Comparison of ENCODE assay signal across 8 cellular contexts in genomic region chr10:70461397-70462348, GRCh38. TPM values are rescaled to one million over a fixed set of nuclear protein-coding genes. Genes with fewer than 3 reads are reported as not detected.
DNase-seq lines count a peak whose midpoint lies in the region; ATAC-seq and TF ChIP-seq lines count a peak whose summit lies in the region.

No MANE protein-coding gene starts in this region.

- no peak overlapping the region for H3K9ac ChIP-seq in HCT116 (ENCODE audit: low read length)

- H3K9me3 ChIP-seq in HCT116 (ENCODE audit: control insufficient read depth in 1 of 2, insufficient read depth in 1 of 2, low read depth in 1 of 2, low read length in 2 of 2): no peaks in the 10 kb centered on the region

- no peaks in the 10 kb centered on the region for H3K79me2 ChIP-seq in HCT116 (ENCODE audit: insufficient read depth, low read length)

- peaks cover 31 to 54% of the 10 kb centered on the region in 2 experiments for H3K4me1 ChIP-seq in HCT116 (ENCODE audit: control insufficient read depth in 1 of 2, insufficient read depth in 2 of 2, low read length in 2 of 2)

- no peaks in the 10 kb centered on the region for H3K36me3 ChIP-seq in HCT116 (ENCODE audit: control insufficient read depth in 1 of 2, insufficient read depth in 2 of 2, low read length in 2 of 2)

- peak; percentile 58 for DNase-seq in DMS114 treated with DMSO at 0.1 percent for 48 hours (lab: John Stamatoyannopoulos, UW; ENCODE audit: unreplicated experiment)
- DNase-seq in HCT116 (ENCODE audit: low read depth, low spot score): peak; percentile 67
- DNase-seq in iris pigment epithelial cell (ENCODE audit: low read depth): peak; percentile 54
- peak; percentile 46 for DNase-seq in stimulated activated CD4-positive, alpha-beta T cell treated with anti-CD3 and anti-CD28 coated beads, Interleukin-4, amount 100 ng/mL, for 1 hour

- H2AFZ ChIP-seq in HCT116 (ENCODE audit: low read depth, low read length, poor library complexity, severe bottlenecking): no peak overlapping the region

- no peaks in the 10 kb centered on the region for H3K36me3 Mint-ChIP-seq in brain

- TF ChIP-seq RAD21 in HCT116 (IDR thresholded peaks at IDR 0.05; ENCODE audit: low read depth): peak; percentile 99

- no TSS peak for BruUV-seq in HCT116 (replicated peaks; lab: Mats Ljungman, UMichigan)

- H3K27ac Mint-ChIP-seq in brain: peak overlapping the region; percentile 85 to 94 (median 88)

- intact Hi-C loops in HCT116 (cut with micrococcal nuclease): loop anchor here (1.0 to 5.0 kb wide), 4 partner anchors 76 to 421 kb away; partner anchors contain the start of gene SGPL1

- CTCF ChIA-PET in HCT116 (lab: Charles Lee): interaction anchor here (0.6 to 2.6 kb wide), 17 partner anchors 10 to 297 kb away, joined by 3 to 21 read pairs (median 4); no protein-coding TSS in a partner anchor

- H3K9me3 Mint-ChIP-seq in brain: peaks cover 0 to 2% (median 0%) of the 10 kb centered on the region in 5 experiments

- peaks cover 35% of the 10 kb centered on the region for H3K27me3 Mint-ChIP-seq in brain

- H3K27me3 ChIP-seq in HCT116 (ENCODE audit: insufficient read depth, low read length): no peaks in the 10 kb centered on the region

- H3K9me2 ChIP-seq in HCT116 (ENCODE audit: insufficient read depth): no peaks in the 10 kb centered on the region

- peak overlapping the region in 1 of 5 experiments; percentile 39 for H3K4me3 Mint-ChIP-seq in brain

- no peak for TF ChIP-seq POLR2A in HCT116 (IDR thresholded peaks at IDR 0.05; ENCODE audit: borderline replicate concordance, extremely low read depth, insufficient read depth, insufficient read length)

- POLR2A ChIA-PET in HCT116 (lab: Charles Lee): interaction anchor here (0.5 to 2.2 kb wide), 2 partner anchors 17 to 88 kb away, joined by 3 to 6 read pairs; partner anchors contain the start of gene PALD1

- no peak overlapping the region for H3K4me3 ChIP-seq in HCT116 (replicated peaks in 1 of 2; ENCODE audit: low read depth in 1 of 2, low read length in 2 of 2)

- peaks cover 48% of the 10 kb centered on the region for H3K4me1 Mint-ChIP-seq in brain

- RAD21 ChIA-PET in HCT116 (lab: Charles Lee; ENCODE audit: low non-redundant PET in 1 of 2, low total read pairs in 2 of 2, uncharacterized antibody in 2 of 2, unreplicated experiment in 2 of 2): interaction anchor here (0.7 to 1.9 kb wide), 8 partner anchors 14 to 79 kb away, joined by 3 to 7 read pairs (median 4); partner anchors contain the start of gene PALD1 (in 1 of the 2)

- ATAC-seq in HCT116: peak; percentile 78
- ATAC-seq in SK-N-SH treated with all-trans-retinoic acid at 6 μM for 48 hours: peak; percentile 80
- ATAC-seq in GM18907 (IDR thresholded peaks at IDR 0.05; ENCODE audit: unreplicated experiment): no peak
- ATAC-seq in GM18517 (IDR thresholded peaks at IDR 0.05; ENCODE audit: unreplicated experiment): no peak

- TF ChIP-seq CTCF in HCT116 (IDR thresholded peaks at IDR 0.05 in 2 of 3, conservative IDR thresholded peaks at IDR 0.05 in 1 of 3; ENCODE audit: borderline replicate concordance in 1 of 3, insufficient read depth in 1 of 3, low read depth in 2 of 3, low read length in 2 of 3) (peak; percentile 86 to 92 (median 88)), brain (conservative IDR thresholded peaks at IDR 0.05) (peak; percentile 85 to 92)

- no peaks in the 10 kb centered on the region for H4K20me1 ChIP-seq in HCT116 (ENCODE audit: insufficient read depth)

- no peak overlapping the region for H3K27ac ChIP-seq in HCT116 (ENCODE audit: low read depth, low read length)

- peak overlapping the region; percentile 55 for H3K4me2 ChIP-seq in HCT116 (ENCODE audit: low read length)

TF ChIP-seq in HCT116, 20 proteins besides CTCF, POLR2A, EP300 and RAD21:
- TF ChIP-seq MAX (IDR thresholded peaks at IDR 0.05) (peak; percentile 96), EZH2phosphoT487 (IDR thresholded peaks at IDR 0.05; ENCODE audit: borderline replicate concordance) (no peak), CBX3 (IDR thresholded peaks at IDR 0.05; ENCODE audit: low read depth) (peak; percentile 58; the same call in 1 of the 2 replicates), ATF3 (IDR thresholded peaks at IDR 0.05) (no peak)

TF ChIP-seq in SK-N-SH treated with all-trans-retinoic acid at 6 μM for 48 hours, 23 proteins besides CTCF, POLR2A, EP300 and RAD21:
- 0 out of 2 replicates have a peak, but pooled peaks have one; percentile 23 for TF ChIP-seq ZFP3 (CRISPR knock-in tag; IDR thresholded peaks at IDR 0.05)
- TF ChIP-seq ESRRG (CRISPR knock-in tag; IDR thresholded peaks at IDR 0.05): no peak

RNA-seq across cellular contexts. Expression of gene PALD1, which starts 16.9 kb away (rescaled TPM):
- total RNA-seq in HCT116 (2021; ENCODE audit: unreplicated experiment): 33.1 TPM
- 23.1 and 25.7 TPM in 2 replicates for polyA plus RNA-seq in HCT116 (2012)
- 6.4 TPM for polyA plus RNA-seq in brain (ENCODE audit: insufficient read depth, low read depth, low replicate concordance)

RNA-seq across cellular contexts. Expression of gene NODAL, which starts 20.2 kb away (rescaled TPM):
- total RNA-seq in HCT116 (2021; ENCODE audit: unreplicated experiment): 0.30 TPM
- 0.07 TPM in 1 of 2 replicates, not detected in the other for polyA plus RNA-seq in HCT116 (2012)
- 1.3 TPM for polyA plus RNA-seq in brain (ENCODE audit: insufficient read depth, low read depth, low replicate concordance)

RNA-seq across cellular contexts. Expression of gene EIF4EBP2, which starts 57.7 kb away (rescaled TPM):
- total RNA-seq in HCT116 (2021; ENCODE audit: unreplicated experiment): 36.7 TPM
- polyA plus RNA-seq in HCT116 (2012): 7.4 and 10.1 TPM in 2 replicates
- polyA plus RNA-seq in brain (ENCODE audit: insufficient read depth, low read depth, low replicate concordance): 51.9 TPM

Comparison
In these comparisons a context has a peak if more than half of its experiments do, and no peak if none do; other contexts are left out.
1. ATAC-seq: peak in HCT116 (single experiment) and SK-N-SH treated with all-trans-retinoic acid at 6 μM for 48 hours (single experiment); none in GM18907 (single experiment) and GM18517 (single experiment).
2. Peak in every context shown above with its lines, with median percentiles within 50 percentile points of each other: DNase-seq.